ENCODE assay signal across 1 cellular context in genomic region chr1:151809625-151810556, GRCh38.
TF ChIP-seq lines count a peak whose summit lies in the region.

No MANE protein-coding gene starts in this region.

TF ChIP-seq in HepG2, 621 proteins besides CTCF, POLR2A, EP300 and RAD21:
- TF ChIP-seq ZKSCAN1 (IDR thresholded peaks at IDR 0.05; ENCODE audit: low read length) (no peak), KLF12 (CRISPR knock-in tag; IDR thresholded peaks at IDR 0.05; ENCODE audit: borderline replicate concordance) (no peak), CEBPB (IDR thresholded peaks at IDR 0.05; ENCODE audit: borderline replicate concordance, low read depth, low read length) (peak; percentile 76; the same call in 1 of the 2 replicates), MAFK (conservative IDR thresholded peaks at IDR 0.05 in 1 of 2, IDR thresholded peaks at IDR 0.05 in 1 of 2; ENCODE audit: low read length in 2 of 2) (no peak)
TF ChIP-seq in HepG2: peak in this region for 1.
